1 cellular context compared by ENCODE assay signal in genomic region chr15:66827698-66828055, GRCh38.
TF ChIP-seq lines count a peak whose summit lies in the region.

No MANE protein-coding gene starts in this region.

TF ChIP-seq in H1, 55 proteins besides CTCF, POLR2A, EP300 and RAD21 (continued from another document):
- TF ChIP-seq E2F6 (IDR thresholded peaks at IDR 0.05) = no peak
